ENCODE assay signal across 8 cellular contexts in the genomic region with DNA sequence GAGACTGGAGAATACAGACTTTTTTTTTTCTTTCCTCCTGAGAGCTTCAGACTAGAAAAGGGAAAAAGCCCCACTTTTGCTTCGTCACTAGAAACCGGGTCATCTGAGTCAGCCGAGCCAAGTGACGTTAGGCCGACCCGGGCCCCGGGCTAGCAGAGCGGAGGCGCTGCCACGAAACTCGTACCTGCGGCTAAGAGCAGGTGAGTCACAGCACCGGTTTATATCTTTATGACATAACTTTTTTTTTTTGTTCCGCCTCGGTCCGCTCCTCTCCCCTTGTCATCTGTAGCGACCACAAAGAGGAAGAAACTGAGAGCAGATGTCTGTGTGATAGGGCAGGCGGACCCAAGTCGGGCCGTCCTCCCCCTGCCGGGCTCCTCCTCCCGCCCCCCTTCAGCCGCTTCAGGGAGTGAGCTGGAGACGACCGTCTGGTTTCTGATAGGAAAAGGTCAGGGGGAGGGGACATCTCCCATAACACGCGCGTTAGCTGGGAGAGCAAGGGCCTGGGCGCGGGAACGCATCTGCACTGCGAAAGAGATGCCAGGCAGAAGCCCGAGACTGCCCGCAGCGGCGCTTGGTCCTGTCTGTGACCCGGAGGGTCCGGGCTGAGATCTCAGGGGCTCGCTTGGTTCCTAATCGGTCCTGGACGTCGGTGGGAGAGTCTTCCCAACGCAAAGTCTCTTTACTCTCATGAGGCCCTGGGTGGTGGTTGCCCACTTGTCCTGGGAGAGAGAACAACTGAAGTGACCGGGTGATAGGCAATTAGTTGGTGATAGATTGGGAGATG. TPM values are rescaled to one million over a fixed set of nuclear protein-coding genes. Genes with fewer than 3 reads are reported as not detected.
DNase-seq lines count a peak whose midpoint lies in the region; ATAC-seq, FAIRE-seq and TF ChIP-seq lines count a peak whose summit lies in the region.

No MANE protein-coding gene starts in this region.

- FAIRE-seq in GM12891 (lab: Jason Lieb, UNC): no peak

- peaks cover 75% of the 10 kb centered on the region for H3K27me3 Mint-ChIP-seq in activated CD4-positive, alpha-beta T cell treated with anti-CD3 and anti-CD28 coated beads, Interleukin-2, amount 10 ng/mL, durations not matched to agents 7 days and 5 days

- CTCF ChIA-PET in activated CD4-positive, alpha-beta T cell treated with anti-CD3 and anti-CD28 coated beads, Interleukin-2, amount 10 ng/mL, durations not matched to agents 7 days and 5 days (lab: Charles Lee): interaction anchor here (1.2 kb wide), 1 partner anchor 9 kb away, joined by 4 read pairs; no protein-coding TSS in a partner anchor

- peak; percentile 4 for DNase-seq in GM12865 (ENCODE audit: low read depth)
- peak; percentile 92 for DNase-seq in NCI-H460 (ENCODE audit: extremely low read depth, low read depth)
- no peak for DNase-seq in activated CD4-positive, alpha-beta T cell treated with anti-CD3 and anti-CD28 coated beads, Interleukin-2, amount 10 ng/mL, durations not matched to agents 7 days and 5 days
- DNase-seq in fibroblast of mammary gland (ENCODE audit: low read depth): peak; percentile 20
- no peak for DNase-seq in retinal pigment epithelial cell (ENCODE audit: low read depth)
- no peak for DNase-seq in HCEC 1CT
- no peak for DNase-seq in GM12891 (ENCODE audit: insufficient read length, low spot score)

- H3K36me3 Mint-ChIP-seq in activated CD4-positive, alpha-beta T cell treated with anti-CD3 and anti-CD28 coated beads, Interleukin-2, amount 10 ng/mL, durations not matched to agents 7 days and 5 days (ENCODE audit: low read depth): peaks cover 9% of the 10 kb centered on the region

- no peak for TF ChIP-seq CTCF in GM12865 (IDR thresholded peaks at IDR 0.05; ENCODE audit: insufficient read depth, low read depth, low read length, missing control alignments)
- TF ChIP-seq CTCF in fibroblast of mammary gland (conservative IDR thresholded peaks at IDR 0.05; ENCODE audit: control insufficient read depth, insufficient read depth, low read depth, low read length): no peak
- TF ChIP-seq CTCF in retinal pigment epithelial cell (conservative IDR thresholded peaks at IDR 0.05; ENCODE audit: low read depth, low read length): no peak

- no peak for TF ChIP-seq POLR2A in GM12891 (IDR thresholded peaks at IDR 0.05; ENCODE audit: low read depth, low read length)

- H3K4me3 ChIP-seq in GM12865 (ENCODE audit: low read depth, low read length) (no peak overlapping the region), fibroblast of mammary gland (ENCODE audit: control insufficient read depth, low read depth, low read length) (no peak overlapping the region), retinal pigment epithelial cell (ENCODE audit: low read length) (peak overlapping the region; percentile 15)

- peaks cover 9% of the 10 kb centered on the region for H3K4me1 Mint-ChIP-seq in activated CD4-positive, alpha-beta T cell treated with anti-CD3 and anti-CD28 coated beads, Interleukin-2, amount 10 ng/mL, durations not matched to agents 7 days and 5 days

- POLR2A ChIA-PET in activated CD4-positive, alpha-beta T cell treated with anti-CD3 and anti-CD28 coated beads, Interleukin-2, amount 10 ng/mL, durations not matched to agents 7 days and 5 days (lab: Charles Lee): no interaction called here

- peak overlapping the region; percentile 19 for H3K27ac Mint-ChIP-seq in activated CD4-positive, alpha-beta T cell treated with anti-CD3 and anti-CD28 coated beads, Interleukin-2, amount 10 ng/mL, durations not matched to agents 7 days and 5 days

- ATAC-seq in HG03280 (IDR thresholded peaks at IDR 0.05; ENCODE audit: unreplicated experiment): peak; percentile 67

- peak overlapping the region; percentile 34 for H3K4me3 Mint-ChIP-seq in activated CD4-positive, alpha-beta T cell treated with anti-CD3 and anti-CD28 coated beads, Interleukin-2, amount 10 ng/mL, durations not matched to agents 7 days and 5 days

- H3K9me3 Mint-ChIP-seq in activated CD4-positive, alpha-beta T cell treated with anti-CD3 and anti-CD28 coated beads, Interleukin-2, amount 10 ng/mL, durations not matched to agents 7 days and 5 days: peaks cover 7% of the 10 kb centered on the region

TF ChIP-seq in GM12891, 5 proteins besides CTCF, POLR2A, EP300 and RAD21:
- no peak for TF ChIP-seq PAX5 (IDR thresholded peaks at IDR 0.05; ENCODE audit: insufficient read depth, low read length, severe bottlenecking)

RNA-seq across cellular contexts. Expression of gene TTC6, which starts 0.6 kb away (rescaled TPM):
- 3.1 and 5.1 TPM in 2 replicates for total RNA-seq in NCI-H460 (2014; rRNA removed; shearing (Covaris generic))
- polyA plus RNA-seq in NCI-H460 (2014; cell fraction: nucleus; rRNA removed): 2.5 and 14.2 TPM in 2 replicates
- not detected for total RNA-seq in activated CD4-positive, alpha-beta T cell treated with anti-CD3 and anti-CD28 coated beads, Interleukin-2, amount 10 ng/mL, durations not matched to agents 7 days and 5 days
- not detected for polyA plus RNA-seq in GM12891 (2012; ENCODE audit: low read depth, missing spikeins)

RNA-seq across cellular contexts. Expression of gene FOXA1, which starts 1.0 kb away (rescaled TPM):
- 29.6 and 30.0 TPM in 2 replicates for total RNA-seq in NCI-H460 (2014; rRNA removed; shearing (Covaris generic))
- polyA plus RNA-seq in NCI-H460 (2014; cell fraction: nucleus; rRNA removed): 31.6 and 36.5 TPM in 2 replicates
- not detected for total RNA-seq in activated CD4-positive, alpha-beta T cell treated with anti-CD3 and anti-CD28 coated beads, Interleukin-2, amount 10 ng/mL, durations not matched to agents 7 days and 5 days
- polyA plus RNA-seq in GM12891 (2012; ENCODE audit: low read depth, missing spikeins): 0.04 TPM

Comparison
In these comparisons a context has a peak if more than half of its experiments do, and no peak if none do; other contexts are left out.
1. DNase-seq: peak in GM12865 (single experiment), NCI-H460 (single experiment) and fibroblast of mammary gland (single experiment); none in activated CD4-positive, alpha-beta T cell treated with anti-CD3 and anti-CD28 coated beads, Interleukin-2, amount 10 ng/mL, durations not matched to agents 7 days and 5 days (single experiment), retinal pigment epithelial cell (single experiment), HCEC 1CT (single experiment) and GM12891 (single experiment).
2. RNA of gene FOXA1, which starts 1.0 kb away (total RNA-seq): 29.6 to 30.0 TPM in NCI-H460; not detected in activated CD4-positive, alpha-beta T cell treated with anti-CD3 and anti-CD28 coated beads, Interleukin-2, amount 10 ng/mL, durations not matched to agents 7 days and 5 days; every median in the first group is over 10 times any median in the second.